Comparison of ENCODE assay signal across 27 cellular contexts in genomic region chr9:36211510-36211909, GRCh38. TPM values are rescaled to one million over a fixed set of nuclear protein-coding genes. Genes with fewer than 3 reads are reported as not detected.
DNase-seq lines count a peak whose midpoint lies in the region; ATAC-seq, FAIRE-seq and TF ChIP-seq lines count a peak whose summit lies in the region.
"Had no signal": no experiment of that assay in that cellular context is flagged by ENCODE, and none has a peak within 500 bp of the region (broad histone marks: within the 10 kb centered on the region; RNA-seq: fewer than 3 reads in every experiment).

No MANE protein-coding gene starts in this region.

- peaks cover 35% of the 10 kb centered on the region for H3K36me3 ChIP-seq in GM23338 (ENCODE audit: insufficient read depth)
- peaks cover 5 to 60% of the 10 kb centered on the region in 2 donors for H3K36me3 ChIP-seq in psoas muscle (ENCODE audit: insufficient read depth in 1 of 2, low read depth in 1 of 2)

- H3K4me1 ChIP-seq in GM23338 (ENCODE audit: insufficient read depth) (no peaks in the 10 kb centered on the region), psoas muscle (peaks cover 59% of the 10 kb centered on the region)

- no peaks in the 10 kb centered on the region for H3K9me2 ChIP-seq in GM23338 (ENCODE audit: insufficient read depth)

- ATAC-seq in GM23338 (no peak), psoas muscle (no peak), GM18867 (IDR thresholded peaks at IDR 0.05; ENCODE audit: unreplicated experiment) (no peak)
- ATAC-seq in activated naive CD8-positive, alpha-beta T cell treated with anti-CD3 and anti-CD28 coated beads, Interleukin-2, amount 50 U/mL, for 24 hours, result no peak
- ATAC-seq: gastroesophageal sphincter had no signal

- H3F3A ChIP-seq in GM23338 (replicated peaks; ENCODE audit: low read depth), result 0 out of 2 replicates have a peak, but pooled peaks cover 2% of the 10 kb centered on the region

- H3K27me3 ChIP-seq in GM23338 (ENCODE audit: insufficient read depth) (no peaks in the 10 kb centered on the region), psoas muscle (ENCODE audit: insufficient read depth in 3 of 3, low read length in 2 of 3) (no peaks in the 10 kb centered on the region)
- H3K27me3 ChIP-seq: esophagus squamous epithelium, gastroesophageal sphincter, stomach had no signal

- no peak for TF ChIP-seq POLR2A in GM12891 (IDR thresholded peaks at IDR 0.05; ENCODE audit: low read depth, low read length)

- no peaks in the 10 kb centered on the region for H3K27me3 Mint-ChIP-seq in activated T-cell treated with anti-CD3 and anti-CD28 coated beads, Interleukin-2, amount 50 U/mL, for 24 hours
- peaks cover 1% of the 10 kb centered on the region for H3K27me3 Mint-ChIP-seq in GM23338 (ENCODE audit: insufficient read depth, low read depth, poor library complexity)
- H3K27me3 Mint-ChIP-seq in activated naive CD8-positive, alpha-beta T cell treated with anti-CD3 and anti-CD28 coated beads, Interleukin-2, amount 50 U/mL, for 24 hours, result no peaks in the 10 kb centered on the region
- H3K27me3 Mint-ChIP-seq: B cell; central memory CD8-positive, alpha-beta T cell had no signal

- 0 out of 2 replicates have a peak overlapping the region, but pooled peaks have one; percentile 39 for H3K27ac ChIP-seq in GM23338 (ENCODE audit: low read depth)
- H3K27ac ChIP-seq in psoas muscle, result peak overlapping the region; percentile 26

- peaks cover 98% of the 10 kb centered on the region for H3K36me3 Mint-ChIP-seq in activated T-cell treated with anti-CD3 and anti-CD28 coated beads, Interleukin-2, amount 50 U/mL, for 24 hours (ENCODE audit: low read depth)
- peaks cover 69% of the 10 kb centered on the region for H3K36me3 Mint-ChIP-seq in GM23338 (ENCODE audit: low read depth)
- H3K36me3 Mint-ChIP-seq in activated naive CD8-positive, alpha-beta T cell treated with anti-CD3 and anti-CD28 coated beads, Interleukin-2, amount 50 U/mL, for 24 hours (ENCODE audit: low read depth), result peaks cover 57% of the 10 kb centered on the region

- peaks cover 68% of the 10 kb centered on the region for H3K79me2 ChIP-seq in GM23338 (replicated peaks; ENCODE audit: insufficient read depth)

- H3K4me3 Mint-ChIP-seq in activated T-cell treated with anti-CD3 and anti-CD28 coated beads, Interleukin-2, amount 50 U/mL, for 24 hours, result no peak overlapping the region
- no peak overlapping the region for H3K4me3 Mint-ChIP-seq in GM23338
- no peak overlapping the region for H3K4me3 Mint-ChIP-seq in activated naive CD8-positive, alpha-beta T cell treated with anti-CD3 and anti-CD28 coated beads, Interleukin-2, amount 50 U/mL, for 24 hours
- H3K4me3 Mint-ChIP-seq: B cell; central memory CD8-positive, alpha-beta T cell had no signal

- H2AFZ ChIP-seq in GM23338, result no peak overlapping the region

- intact Hi-C loops in psoas muscle (cut with DNase I), result no loop called here

- H3K27ac Mint-ChIP-seq in activated T-cell treated with anti-CD3 and anti-CD28 coated beads, Interleukin-2, amount 50 U/mL, for 24 hours, result peak overlapping the region; percentile 39
- no peak overlapping the region for H3K27ac Mint-ChIP-seq in GM23338
- H3K27ac Mint-ChIP-seq in activated naive CD8-positive, alpha-beta T cell treated with anti-CD3 and anti-CD28 coated beads, Interleukin-2, amount 50 U/mL, for 24 hours, result peak overlapping the region; percentile 37
- H3K27ac Mint-ChIP-seq: B cell had no signal

- peaks cover 64% of the 10 kb centered on the region for H3K4me1 Mint-ChIP-seq in activated T-cell treated with anti-CD3 and anti-CD28 coated beads, Interleukin-2, amount 50 U/mL, for 24 hours (ENCODE audit: low read depth)
- no peaks in the 10 kb centered on the region for H3K4me1 Mint-ChIP-seq in GM23338
- H3K4me1 Mint-ChIP-seq in activated naive CD8-positive, alpha-beta T cell treated with anti-CD3 and anti-CD28 coated beads, Interleukin-2, amount 50 U/mL, for 24 hours, result peaks cover 52% of the 10 kb centered on the region

- peaks cover 49% of the 10 kb centered on the region for H4K20me1 ChIP-seq in GM23338 (replicated peaks; ENCODE audit: insufficient read depth)

- no peak for DNase-seq in activated T-cell treated with anti-CD3 and anti-CD28 coated beads, Interleukin-2, amount 50 U/mL, for 24 hours
- DNase-seq in activated T-cell treated with anti-CD3 and anti-CD28 coated beads for 4 hours, result no peak
- no peak for DNase-seq in GM23338 (ENCODE audit: low spot score)
- no peak for DNase-seq in activated naive CD8-positive, alpha-beta T cell treated with anti-CD3 and anti-CD28 coated beads, Interleukin-2, amount 50 U/mL, for 24 hours
- no peak for DNase-seq in psoas muscle
- no peak for DNase-seq in GM12891 (ENCODE audit: insufficient read length, low spot score)
- no peak for DNase-seq in NCI-H2196 (lab: John Stamatoyannopoulos, UW; ENCODE audit: unreplicated experiment)
- DNase-seq: activated CD4-positive, alpha-beta T cell treated with anti-CD3 and anti-CD28 coated beads for 1 hour; activated CD8-positive, alpha-beta memory T cell treated with anti-CD3 and anti-CD28 coated beads, Interleukin-2, amount 50 U/mL, for 4 hours; activated naive CD4-positive, alpha-beta T cell; effector CD4-positive, alpha-beta T cell; esophagus squamous epithelium; mesendoderm; NCI-H1105; NCI-H2081 treated with DMSO at 0.1 percent for 48 hours; NK-92 treated with Interleukin-12 subunit alpha and Interleukin-12 subunit beta, amount 100 ng/mL, for 24 hours; stimulated activated CD4-positive, alpha-beta T cell treated with anti-CD3 and anti-CD28 coated beads, Interleukin-1b, Interleukin-23, amount 100 ng/mL, for 48 hours; stomach had no signal

- no peaks in the 10 kb centered on the region for H3K9me3 ChIP-seq in psoas muscle
- H3K9me3 ChIP-seq: esophagus squamous epithelium, gastroesophageal sphincter, stomach had no signal

- no peak overlapping the region for H3K4me2 ChIP-seq in GM23338

- no peaks in the 10 kb centered on the region for H3K9me3 Mint-ChIP-seq in activated T-cell treated with anti-CD3 and anti-CD28 coated beads, Interleukin-2, amount 50 U/mL, for 24 hours
- no peaks in the 10 kb centered on the region for H3K9me3 Mint-ChIP-seq in GM23338
- H3K9me3 Mint-ChIP-seq in activated naive CD8-positive, alpha-beta T cell treated with anti-CD3 and anti-CD28 coated beads, Interleukin-2, amount 50 U/mL, for 24 hours, result no peaks in the 10 kb centered on the region
- H3K9me3 Mint-ChIP-seq: central memory CD8-positive, alpha-beta T cell had no signal

- TF ChIP-seq CTCF in GM23338 (conservative IDR thresholded peaks at IDR 0.05; ENCODE audit: low read depth in 2 of 2) (no peak), psoas muscle (IDR thresholded peaks at IDR 0.05) (no peak)

- no peak for FAIRE-seq in GM12891 (lab: Jason Lieb, UNC)
- FAIRE-seq: A204.1 had no signal

- WGBS in psoas muscle, 3 donors, result 70 to 76% (median 73%) methylated on average over 7 of the region's 7 CpGs

- H3K4me3 ChIP-seq in GM23338 (no peak overlapping the region), psoas muscle (no peak overlapping the region)
- H3K4me3 ChIP-seq: esophagus squamous epithelium, gastroesophageal sphincter, stomach had no signal

TF ChIP-seq in GM23338, 12 proteins besides CTCF, POLR2A, EP300 and RAD21 (continues in another document):
- no peak for TF ChIP-seq NANOG (IDR thresholded peaks at IDR 0.05; ENCODE audit: borderline replicate concordance)

TF ChIP-seq in GM12891, 5 proteins besides CTCF, POLR2A, EP300 and RAD21:
- no peak for TF ChIP-seq PAX5 (IDR thresholded peaks at IDR 0.05; ENCODE audit: insufficient read depth, low read length, severe bottlenecking)
- no peak for TF ChIP-seq POLR2AphosphoS5 (IDR thresholded peaks at IDR 0.05; ENCODE audit: low read depth, low read length)

RNA-seq across cellular contexts. Expression of gene CLTA, which starts 20.8 kb away (rescaled TPM):
- total RNA-seq in GM23338 (2014; rRNA removed; shearing (Covaris generic)), result 259 and 288 TPM in 2 replicates
- polyA plus RNA-seq in GM23338 (2016; fragmentation: Nextera tagmentation; extraction: Ambion mirVana) (223 and 229 TPM in 2 replicates), psoas muscle (100 to 1,000 TPM in 1 of 3 donors, 10 to 100 TPM in 2; 59.2 to 125 (median 75.9) TPM)
- total RNA-seq in psoas muscle, result 10 to 100 TPM; 52.1 to 58.3 (median 54.6) TPM
- polyA plus RNA-seq in GM12891 (2012; ENCODE audit: low read depth, missing spikeins), result 161 TPM

RNA-seq across cellular contexts. Expression of gene CCIN, which starts 42.3 kb away (rescaled TPM):
- 0.14 TPM in 1 of 2 replicates, not detected in the other for total RNA-seq in GM23338 (2014; rRNA removed; shearing (Covaris generic))
- polyA plus RNA-seq in GM23338 (2016; fragmentation: Nextera tagmentation; extraction: Ambion mirVana) (not detected in 2 replicates), psoas muscle (under 1 TPM in 2 of 3 donors, not detected in 1; 0.03 to 0.04 TPM)
- not detected for total RNA-seq in psoas muscle
- polyA plus RNA-seq in GM12891 (2012; ENCODE audit: low read depth, missing spikeins), result not detected
- total RNA-seq: B cell, kidney epithelial cell, NCI-H460, ureter had no signal
- polyA plus RNA-seq: neural cell had no signal

RNA-seq across cellular contexts. Expression of gene GNE, which starts 46.7 kb away (rescaled TPM):
- 10.9 and 15.7 TPM in 2 replicates for total RNA-seq in GM23338 (2014; rRNA removed; shearing (Covaris generic))
- polyA plus RNA-seq in GM23338 (2016; fragmentation: Nextera tagmentation; extraction: Ambion mirVana), result 2.2 and 2.3 TPM in 2 replicates
- total RNA-seq in psoas muscle, result 10 to 100 TPM in 1 of 4 donors, 1 to 10 TPM in 3; 8.5 to 11.6 (median 9.4) TPM
- polyA plus RNA-seq in psoas muscle, result 1 to 10 TPM; 3.0 to 9.1 (median 6.1) TPM
- 3.9 TPM for polyA plus RNA-seq in GM12891 (2012; ENCODE audit: low read depth, missing spikeins)
